ENCODE assay signal across 11 cellular contexts in the genomic region with DNA sequence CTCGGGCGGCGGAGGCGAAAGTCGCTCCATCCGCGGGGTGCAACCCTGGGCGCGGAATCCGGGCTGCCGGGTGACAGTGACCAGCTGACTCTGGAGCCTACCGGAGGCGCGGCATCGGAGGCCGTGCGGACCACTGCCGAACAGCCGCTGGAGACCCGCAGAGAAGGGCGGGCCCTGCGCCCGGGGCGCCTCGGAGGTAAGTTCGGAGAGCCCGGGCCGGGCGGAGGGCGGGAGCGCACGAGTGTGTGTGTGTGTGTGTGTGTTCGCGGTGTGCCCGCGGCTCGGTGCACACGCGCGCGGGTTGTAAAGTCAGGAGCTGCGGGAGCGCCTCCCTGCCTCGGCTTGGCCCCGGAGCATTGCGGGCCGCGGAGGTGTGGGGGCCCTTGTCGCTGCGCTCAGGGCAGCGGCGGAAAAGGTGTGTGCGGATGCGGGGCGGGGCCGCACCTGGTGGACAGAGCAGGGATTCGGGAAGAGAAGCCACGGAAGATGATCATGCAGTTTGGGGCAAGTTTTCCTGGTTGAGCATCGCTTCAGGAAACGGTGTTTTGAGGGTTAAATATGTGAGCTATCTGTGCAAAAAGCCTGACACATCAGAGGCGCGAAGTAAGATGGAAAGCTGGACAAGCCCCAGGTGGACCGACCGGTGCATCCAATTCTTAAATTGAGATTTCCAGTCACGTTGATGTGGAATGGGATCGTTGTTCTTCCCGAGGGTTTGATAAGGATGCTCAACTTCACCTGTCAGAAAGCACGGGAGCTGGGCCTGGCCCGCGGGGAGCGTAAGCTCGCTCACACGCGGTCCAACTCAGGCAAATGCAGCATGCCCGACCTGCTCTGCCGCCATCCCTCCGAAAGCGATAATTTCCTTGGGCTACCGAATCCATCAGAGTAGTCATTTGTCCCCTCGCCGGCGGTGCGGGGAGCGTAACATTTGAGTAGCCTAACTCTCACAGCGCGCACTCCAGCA. TPM values are rescaled to one million over a fixed set of nuclear protein-coding genes. Genes with fewer than 3 reads are reported as not detected.
DNase-seq lines count a peak whose midpoint lies in the region; ATAC-seq and TF ChIP-seq lines count a peak whose summit lies in the region.
"Had no signal": no experiment of that assay in that cellular context is flagged by ENCODE, and none has a peak within 500 bp of the region (broad histone marks: within the 10 kb centered on the region; RNA-seq: fewer than 3 reads in every experiment).

No MANE protein-coding gene starts in this region.

- peaks cover 2 to 3% of the 10 kb centered on the region in 2 donors for H3K36me3 Mint-ChIP-seq in stimulated activated naive B cell treated with anti-CD40 and anti-IgM and Interleukin-4, amounts not matched to agents 10 μg/mL and 1 μg/mL and 100 μg/mL, for 72 hours
- no peaks in the 10 kb centered on the region for H3K36me3 Mint-ChIP-seq in T-cell
- H3K36me3 Mint-ChIP-seq: CD4-positive, CD25-positive, alpha-beta regulatory T cell had no signal

- POLR2A ChIA-PET in SK-N-SH (lab: Yijun Ruan, JAX): no interaction called here
- POLR2A ChIA-PET in T-cell (lab: Charles Lee): no interaction called here

- peaks cover 5 to 14% of the 10 kb centered on the region in 2 donors for H3K4me1 Mint-ChIP-seq in stimulated activated naive B cell treated with anti-CD40 and anti-IgM and Interleukin-4, amounts not matched to agents 10 μg/mL and 1 μg/mL and 100 μg/mL, for 72 hours
- H3K4me1 Mint-ChIP-seq in T-cell: peaks cover 5 to 10% (median 8%) of the 10 kb centered on the region in 3 donors

- no peaks in the 10 kb centered on the region for H4K20me1 ChIP-seq in SK-N-SH (ENCODE audit: insufficient read depth)

- peak overlapping the region; percentile 95 for H3K4me2 ChIP-seq in SK-N-SH

- 65% methylated on average over 56 of the region's 86 CpGs for WGBS in SK-N-SH (ENCODE audit: low lambda C conversion rate)

- TF ChIP-seq EP300 in SK-N-SH (IDR thresholded peaks at IDR 0.05; ENCODE audit: borderline replicate concordance in 1 of 2, low read depth in 1 of 2, low read length in 1 of 2): no peak

- peak overlapping the region; percentile 40 to 53 for H3K4me3 Mint-ChIP-seq in stimulated activated naive B cell treated with anti-CD40 and anti-IgM and Interleukin-4, amounts not matched to agents 10 μg/mL and 1 μg/mL and 100 μg/mL, for 72 hours
- no peak overlapping the region for H3K4me3 Mint-ChIP-seq in T-cell
- H3K4me3 Mint-ChIP-seq: CD4-positive, CD25-positive, alpha-beta regulatory T cell had no signal

- H3K9me3 ChIP-seq in SK-N-SH (no peaks in the 10 kb centered on the region), ascending aorta (no peaks in the 10 kb centered on the region), iPS-18c (ENCODE audit: control insufficient read depth, insufficient read depth, low read length) (no peaks in the 10 kb centered on the region)
- no peaks in the 10 kb centered on the region for H3K9me3 ChIP-seq in effector memory CD4-positive, alpha-beta T cell (ENCODE audit: control insufficient read depth, low read length)

- ATAC-seq in SK-N-SH treated with all-trans-retinoic acid at 6 μM for 48 hours (no peak; the same call in none of the 3 replicates), T-cell (replicated peaks in 1 of 4) (no peak)
- peak in 1 of 2 donors; percentile 3 for ATAC-seq in stimulated activated naive B cell treated with anti-CD40 and anti-IgM and Interleukin-4, amounts not matched to agents 10 μg/mL and 1 μg/mL and 100 μg/mL, for 72 hours (replicated peaks)

- DNase-seq in SK-N-SH (peak; percentile 79), ascending aorta (ENCODE audit: low spot score in 2 of 2) (no peak), T-cell (no peak), HUDEP-2 (lab: John Stamatoyannopoulos, UW; ENCODE audit: unreplicated experiment in 76 of 76) (no peak)
- no peak for DNase-seq in stimulated activated naive B cell treated with anti-CD40 and anti-IgM and Interleukin-4, amounts not matched to agents 10 μg/mL and 1 μg/mL and 100 μg/mL, for 72 hours
- no peak for DNase-seq in effector memory CD4-positive, alpha-beta T cell
- DNase-seq: activated effector memory CD4-positive, alpha-beta T cell treated with Interleukin-2 at 50 U/mL for 16 hours; NCI-H1048 had no signal

- H3K27ac ChIP-seq in SK-N-SH (ENCODE audit: low read depth in 2 of 2, low read length in 1 of 2): no peak overlapping the region
- no peak overlapping the region for H3K27ac ChIP-seq in ascending aorta
- H3K27ac ChIP-seq in effector memory CD4-positive, alpha-beta T cell (ENCODE audit: insufficient read depth, low read length, poor library complexity, severe bottlenecking): no peak overlapping the region

- intact Hi-C loops in ascending aorta (cut with DNase I): loop anchor here (5.0 kb wide), 1 partner anchor 50 kb away; no protein-coding TSS in a partner anchor

- H3K9ac ChIP-seq in SK-N-SH: peak overlapping the region; percentile 3; the same call in 1 of the 2 replicates

- TF ChIP-seq CTCF in SK-N-SH (IDR thresholded peaks at IDR 0.05) (no peak), ascending aorta (IDR thresholded peaks at IDR 0.05) (no peak)

- peak overlapping the region; percentile 48 to 68 for H3K4me3 ChIP-seq in SK-N-SH (ENCODE audit: low read depth in 2 of 2, low read length in 1 of 2)
- peak overlapping the region; percentile 52 to 69 for H3K4me3 ChIP-seq in ascending aorta
- peak overlapping the region; percentile 59 for H3K4me3 ChIP-seq in iPS-18c (ENCODE audit: insufficient read depth, low read depth, low read length)
- H3K4me3 ChIP-seq in effector memory CD4-positive, alpha-beta T cell (ENCODE audit: insufficient read depth, low read depth, low read length, poor library complexity, severe bottlenecking): no peak overlapping the region

- H3K9me3 Mint-ChIP-seq in stimulated activated naive B cell treated with anti-CD40 and anti-IgM and Interleukin-4, amounts not matched to agents 10 μg/mL and 1 μg/mL and 100 μg/mL, for 72 hours: no peaks in the 10 kb centered on the region
- H3K9me3 Mint-ChIP-seq in T-cell: no peaks in the 10 kb centered on the region

- H3K36me3 ChIP-seq in SK-N-SH (replicated peaks in 1 of 2; ENCODE audit: control insufficient read depth in 1 of 2, insufficient read depth in 2 of 2, low read length in 1 of 2) (no peaks in the 10 kb centered on the region), ascending aorta (no peaks in the 10 kb centered on the region)
- H3K36me3 ChIP-seq in effector memory CD4-positive, alpha-beta T cell (ENCODE audit: control insufficient read depth, insufficient read depth, low read length): no peaks in the 10 kb centered on the region

- peak overlapping the region; percentile 29; the same call in 1 of the 2 replicates for H2AFZ ChIP-seq in SK-N-SH (ENCODE audit: low read depth)

- TF ChIP-seq RAD21 in SK-N-SH (IDR thresholded peaks at IDR 0.05; ENCODE audit: low read length): no peak

- no peaks in the 10 kb centered on the region for H3K79me2 ChIP-seq in SK-N-SH (ENCODE audit: insufficient read depth)

- H3F3A ChIP-seq in SK-N-SH (replicated peaks; ENCODE audit: insufficient read depth): no peaks in the 10 kb centered on the region

- H3K27me3 ChIP-seq in SK-N-SH (ENCODE audit: insufficient read depth): 0 out of 2 replicates have a peak, but pooled peaks cover 7% of the 10 kb centered on the region
- no peaks in the 10 kb centered on the region for H3K27me3 ChIP-seq in ascending aorta
- H3K27me3 ChIP-seq in effector memory CD4-positive, alpha-beta T cell (replicated peaks; ENCODE audit: control insufficient read depth, insufficient read depth, low read length, poor library complexity, severe bottlenecking): peaks cover 22% of the 10 kb centered on the region

- H3K9me2 ChIP-seq in SK-N-SH: no peaks in the 10 kb centered on the region

- H3K27me3 Mint-ChIP-seq in stimulated activated naive B cell treated with anti-CD40 and anti-IgM and Interleukin-4, amounts not matched to agents 10 μg/mL and 1 μg/mL and 100 μg/mL, for 72 hours: peaks cover 66 to 80% of the 10 kb centered on the region in 2 donors
- peaks cover 52 to 62% of the 10 kb centered on the region in 2 donors for H3K27me3 Mint-ChIP-seq in T-cell

- H3K4me1 ChIP-seq in SK-N-SH (ENCODE audit: control insufficient read depth in 1 of 2, insufficient read depth in 2 of 2, low read depth in 1 of 2, low read length in 1 of 2) (peaks cover 0 to 7% of the 10 kb centered on the region in 2 experiments; a peak in 1 of 4 replicates), ascending aorta (peaks cover 4 to 7% of the 10 kb centered on the region in 2 donors)
- H3K4me1 ChIP-seq in effector memory CD4-positive, alpha-beta T cell (ENCODE audit: control insufficient read depth, insufficient read depth, low read length, poor library complexity, severe bottlenecking): no peaks in the 10 kb centered on the region

- CTCF ChIA-PET in SK-N-SH (lab: Yijun Ruan, JAX) (interaction anchor here (0.6 to 3.8 kb wide), 12 partner anchors 9 to 421 kb away, joined by 3 to 40 read pairs (median 6); no protein-coding TSS in a partner anchor), T-cell (lab: Charles Lee) (interaction anchor here in 1 of 2 donors (0.6 kb wide), 1 partner anchor 1834 kb away, joined by 3 read pairs; no protein-coding TSS in a partner anchor)

- no peak overlapping the region for H3K27ac Mint-ChIP-seq in stimulated activated naive B cell treated with anti-CD40 and anti-IgM and Interleukin-4, amounts not matched to agents 10 μg/mL and 1 μg/mL and 100 μg/mL, for 72 hours
- H3K27ac Mint-ChIP-seq in T-cell: no peak overlapping the region
- H3K27ac Mint-ChIP-seq: CD4-positive, CD25-positive, alpha-beta regulatory T cell had no signal

TF ChIP-seq in SK-N-SH, 30 proteins besides CTCF, POLR2A, EP300 and RAD21 (continues in another document):
- no peak for TF ChIP-seq FOXJ3 (CRISPR knock-in tag; IDR thresholded peaks at IDR 0.05)
- no peak for TF ChIP-seq GATA2 (CRISPR knock-in tag; IDR thresholded peaks at IDR 0.05)
- no peak for TF ChIP-seq NRF1 (IDR thresholded peaks at IDR 0.05; ENCODE audit: low read depth, low read length)
- no peak for TF ChIP-seq TAF1 (IDR thresholded peaks at IDR 0.05; ENCODE audit: borderline replicate concordance, low read depth, low read length)
- TF ChIP-seq TEAD4 (IDR thresholded peaks at IDR 0.05; ENCODE audit: borderline replicate concordance, insufficient read depth): no peak
- TF ChIP-seq MEF2A (IDR thresholded peaks at IDR 0.05; ENCODE audit: borderline replicate concordance, low read depth): no peak

RNA-seq across cellular contexts. Expression of a gene that starts 0.5 kb away (rescaled TPM):
- 0.35 and 0.39 TPM in 2 replicates for polyA plus RNA-seq in SK-N-SH (2012; rRNA removed)
- 0.30 and 0.39 TPM in 2 replicates for polyA plus RNA-seq in SK-N-SH (2012; cell fraction: cytosol; rRNA removed)
- polyA plus RNA-seq in SK-N-SH (2012; cell fraction: nucleus; rRNA removed): 1.4 TPM in 2 replicates
- total RNA-seq in ascending aorta: 0.21 TPM
- under 1 TPM; 0.30 to 0.47 (median 0.42) TPM for total RNA-seq in T-cell

Comparison
In these comparisons a context has a peak if more than half of its experiments do, and no peak if none do; other contexts are left out.
1. H3K4me3 Mint-ChIP-seq: peak in stimulated activated naive B cell treated with anti-CD40 and anti-IgM and Interleukin-4, amounts not matched to agents 10 μg/mL and 1 μg/mL and 100 μg/mL, for 72 hours (2 of 2); none in T-cell (0 of 3).